Comparison of ENCODE assay signal across 8 cellular contexts in the genomic region with DNA sequence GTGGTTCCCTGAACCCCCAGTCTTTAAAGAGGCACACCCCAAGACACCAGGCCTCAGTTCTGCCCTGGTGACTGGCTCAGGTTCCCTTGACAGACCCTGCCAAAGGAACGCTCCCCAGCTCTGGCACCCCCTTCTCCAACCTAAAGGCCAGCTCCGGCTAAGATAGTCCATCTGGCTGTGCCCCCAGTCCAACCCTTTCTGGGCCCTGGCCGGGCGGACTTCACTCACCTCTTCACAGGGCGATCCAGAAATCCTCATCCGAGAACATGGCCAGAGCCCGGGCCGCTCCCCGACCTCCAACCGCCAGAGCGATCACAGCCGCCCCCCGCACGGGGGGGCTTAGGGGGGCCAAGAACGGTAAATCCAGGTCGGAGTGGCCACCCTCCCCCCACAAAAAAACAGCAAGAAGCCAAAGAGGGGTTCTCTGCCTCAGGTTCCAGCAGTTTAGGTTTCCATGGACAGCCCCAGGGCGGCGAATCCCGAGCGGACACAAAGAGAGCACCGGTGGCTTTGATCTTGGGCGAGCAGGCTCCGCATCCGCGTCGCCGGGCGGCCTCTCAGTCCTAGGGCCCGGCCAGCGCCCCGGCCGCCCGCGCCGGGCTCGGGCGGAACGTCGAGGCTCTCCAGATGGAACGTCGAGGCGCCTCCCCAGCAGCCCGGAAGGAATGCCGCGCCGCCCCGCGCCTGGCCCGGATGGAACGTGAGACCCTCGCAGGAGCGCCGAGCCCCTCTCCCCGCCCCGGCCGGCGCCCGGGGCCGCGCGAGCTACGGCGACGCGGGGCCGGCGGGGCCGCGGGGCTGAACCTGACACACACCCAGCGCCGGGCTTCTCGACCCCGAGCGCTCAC. TPM values are rescaled to one million over a fixed set of nuclear protein-coding genes. Genes with fewer than 3 reads are reported as not detected.
A peak's percentile ranks its signal among the peaks of the same experiment; 100 is the strongest.
DNase-seq lines count a peak whose midpoint lies in the region; ATAC-seq and TF ChIP-seq lines count a peak whose summit lies in the region.

No MANE protein-coding gene starts in this region.

- H3K4me1 ChIP-seq in Loucy (ENCODE audit: insufficient read depth, low read length, poor library complexity, severe bottlenecking) (peaks cover 30% of the 10 kb centered on the region), iPS-18a (ENCODE audit: control insufficient read depth, low read depth, low read length) (peaks cover 34% of the 10 kb centered on the region), smooth muscle cell (ENCODE audit: low read depth) (peaks cover 37% of the 10 kb centered on the region)

- H3K27me3 ChIP-seq in Loucy (ENCODE audit: insufficient read depth, low read length, poor library complexity, severe bottlenecking) (peaks cover 12% of the 10 kb centered on the region), iPS-18a (ENCODE audit: control insufficient read depth, insufficient read depth, low read length) (no peaks in the 10 kb centered on the region), smooth muscle cell (ENCODE audit: low read depth) (no peaks in the 10 kb centered on the region)

- H3K9me3 ChIP-seq in Loucy (ENCODE audit: insufficient read depth, low read depth, low read length) = no peaks in the 10 kb centered on the region
- no peaks in the 10 kb centered on the region for H3K9me3 ChIP-seq in iPS-18a (ENCODE audit: control insufficient read depth, low read depth, low read length)
- no peaks in the 10 kb centered on the region for H3K9me3 ChIP-seq in smooth muscle cell (replicated peaks; ENCODE audit: low read depth)

- H3K4me3 ChIP-seq in Loucy (ENCODE audit: low read length, poor library complexity, severe bottlenecking) (peak overlapping the region; percentile 86), iPS-18a (ENCODE audit: low read length) (peak overlapping the region; percentile 85), smooth muscle cell (peak overlapping the region; percentile 87)

- H3K27ac ChIP-seq in iPS-18a (ENCODE audit: low read length) (peak overlapping the region; percentile 38), smooth muscle cell (ENCODE audit: low read depth) (peak overlapping the region; percentile 89)

- H3K4me2 ChIP-seq in Loucy (ENCODE audit: low read depth, low read length, poor library complexity, severe bottlenecking) (peak overlapping the region; percentile 99), smooth muscle cell (peak overlapping the region; percentile 99)

- H3K36me3 ChIP-seq in Loucy (ENCODE audit: insufficient read depth, low read length) (peaks cover 7% of the 10 kb centered on the region), iPS-18a (ENCODE audit: control insufficient read depth, low read depth, low read length) (peaks cover 6% of the 10 kb centered on the region), smooth muscle cell (ENCODE audit: low read depth) (no peaks in the 10 kb centered on the region)

- H3F3A ChIP-seq in Loucy (ENCODE audit: low read depth) (no peaks in the 10 kb centered on the region), smooth muscle cell (ENCODE audit: low read depth) (peaks cover 5% of the 10 kb centered on the region)

- DNase-seq in DMS53 (lab: John Stamatoyannopoulos, UW) (peak; percentile 78), amniotic epithelial cell (ENCODE audit: low read depth) (peak; percentile 16), smooth muscle cell (lab: John Stamatoyannopoulos, UW; ENCODE audit: unreplicated experiment) (no peak), NCI-H1092 (lab: John Stamatoyannopoulos, UW) (no peak)

- H3K9me2 ChIP-seq in Loucy (replicated peaks; ENCODE audit: low read depth, low read length) = no peaks in the 10 kb centered on the region

- no peak for TF ChIP-seq CTCF in Loucy (conservative IDR thresholded peaks at IDR 0.05; ENCODE audit: low read length)
- no peak for TF ChIP-seq CTCF in smooth muscle cell (IDR thresholded peaks at IDR 0.05; ENCODE audit: borderline replicate concordance, insufficient read depth, poor library complexity, severe bottlenecking)

- H4K20me1 ChIP-seq in Loucy (ENCODE audit: insufficient read depth, low read length, poor library complexity, severe bottlenecking) = peaks cover 54% of the 10 kb centered on the region
- H4K20me1 ChIP-seq in smooth muscle cell (ENCODE audit: low read depth) = peaks cover 50% of the 10 kb centered on the region

- H3K79me2 ChIP-seq in Loucy (ENCODE audit: insufficient read depth, low read length) = peaks cover 69% of the 10 kb centered on the region
- peaks cover 59% of the 10 kb centered on the region for H3K79me2 ChIP-seq in smooth muscle cell (ENCODE audit: low read depth)

- peak overlapping the region; percentile 94 for H3K9ac ChIP-seq in Loucy (ENCODE audit: low read depth, low read length, poor library complexity, severe bottlenecking)
- peak overlapping the region; percentile 98 for H3K9ac ChIP-seq in iPS-18a (ENCODE audit: low read length)
- H3K9ac ChIP-seq in smooth muscle cell (ENCODE audit: low read depth) = peak overlapping the region; percentile 98

- ATAC-seq in GM21526 (IDR thresholded peaks at IDR 0.05; ENCODE audit: low FRiP score, unreplicated experiment) = peak; percentile 11
- ATAC-seq in GM21367 (IDR thresholded peaks at IDR 0.05; ENCODE audit: unreplicated experiment) = no peak

- under 1% methylated on average over 54 of the region's 74 CpGs for WGBS in smooth muscle cell (ENCODE audit: low lambda C conversion rate)

- H2AFZ ChIP-seq in Loucy (ENCODE audit: low read length) (peak overlapping the region; percentile 93), smooth muscle cell (ENCODE audit: low read depth) (peak overlapping the region; percentile 98)

RNA-seq across cellular contexts. Expression of a gene that starts 1.0 kb away (rescaled TPM):
- 22.8 and 25.9 TPM in 2 replicates for total RNA-seq in smooth muscle cell
- 24.6 and 37.2 TPM in 2 replicates for polyA plus RNA-seq in smooth muscle cell

RNA-seq across cellular contexts. Expression of a gene that starts 10.2 kb away (rescaled TPM):
- 0.76 and 1.3 TPM in 2 replicates for total RNA-seq in smooth muscle cell
- 2.1 TPM in 2 replicates for polyA plus RNA-seq in smooth muscle cell

RNA-seq across cellular contexts. Expression of a gene that starts 35.0 kb away (rescaled TPM):
- 0.04 TPM in 1 of 2 replicates, not detected in the other for total RNA-seq in smooth muscle cell
- polyA plus RNA-seq in smooth muscle cell = not detected in 2 replicates

RNA-seq across cellular contexts. Expression of a gene that starts 41.0 kb away (rescaled TPM):
- 61.5 and 62.6 TPM in 2 replicates for total RNA-seq in smooth muscle cell
- polyA plus RNA-seq in smooth muscle cell = 39.4 and 42.5 TPM in 2 replicates

RNA-seq across cellular contexts. Expression of a gene that starts 51.0 kb away (rescaled TPM):
- total RNA-seq in smooth muscle cell = 32.4 and 57.3 TPM in 2 replicates
- 49.5 and 61.8 TPM in 2 replicates for polyA plus RNA-seq in smooth muscle cell

Comparison
In these comparisons a context has a peak if more than half of its experiments do, and no peak if none do; other contexts are left out.
1. DNase-seq: peak in DMS53 (single experiment) and amniotic epithelial cell (single experiment); none in smooth muscle cell (single experiment) and NCI-H1092 (single experiment).
2. Peak in every context shown above with its lines, with median percentiles within 50 percentile points of each other: H3K4me3 ChIP-seq and H3K9ac ChIP-seq.